9 cellular contexts compared by ENCODE assay signal in the genomic region with DNA sequence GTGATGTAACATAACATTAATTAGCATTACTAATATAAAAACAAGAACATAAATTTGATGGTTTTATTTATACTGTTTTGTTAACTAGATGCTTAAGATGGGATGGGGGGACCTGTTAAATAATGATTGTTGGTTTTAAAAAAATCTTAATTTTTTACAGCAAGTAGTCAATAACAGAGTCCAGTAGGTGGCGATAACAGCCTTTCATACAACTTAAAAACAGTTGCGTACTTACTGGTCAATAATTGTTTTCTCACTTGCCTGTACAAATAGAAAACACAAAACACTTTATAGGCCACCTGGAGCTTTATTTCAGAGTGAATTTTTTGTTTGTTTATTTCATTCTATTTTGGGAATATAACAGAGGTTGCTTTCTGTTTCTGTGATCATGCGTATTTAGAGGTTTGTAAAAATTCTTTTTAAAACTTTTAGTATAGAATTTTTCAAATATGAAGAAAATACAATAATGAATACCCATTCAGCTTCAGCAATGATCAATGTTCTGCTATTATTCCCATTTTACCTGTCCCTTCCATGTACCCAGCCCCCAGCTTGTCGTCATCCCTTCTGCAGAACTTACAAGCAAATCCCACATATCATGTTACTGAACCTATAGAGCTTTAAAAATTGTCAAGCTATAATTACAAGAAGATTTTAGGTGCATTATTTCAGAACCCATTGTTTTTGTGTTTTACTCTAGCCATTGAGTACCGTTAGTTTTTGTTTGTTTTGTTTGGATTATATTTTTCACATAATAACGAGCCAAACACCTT.
DNase-seq lines count a peak whose midpoint lies in the region; ATAC-seq and TF ChIP-seq lines count a peak whose summit lies in the region.
"Had no signal": no experiment of that assay in that cellular context is flagged by ENCODE, and none has a peak within 500 bp of the region (broad histone marks: within the 10 kb centered on the region; RNA-seq: fewer than 3 reads in every experiment).

No MANE protein-coding gene starts in this region.

- H2AFZ ChIP-seq in MM.1S (ENCODE audit: low read length) (no peak overlapping the region), parathyroid adenoma (no peak overlapping the region)

- H3K4me3 ChIP-seq in MM.1S (ENCODE audit: low read length) (no peak overlapping the region), parathyroid adenoma (ENCODE audit: low read depth, low read length) (no peak overlapping the region)

- H3K36me3 ChIP-seq in MM.1S (replicated peaks; ENCODE audit: insufficient read depth, low read length) (no peaks in the 10 kb centered on the region; the same call in 1 of the 2 replicates), parathyroid adenoma (ENCODE audit: control insufficient read depth, insufficient read depth, low read length) (no peaks in the 10 kb centered on the region)

- DNase-seq in SKM-1 treated with dmso at 0.1 percent for 144 hours (lab: John Stamatoyannopoulos, UW; ENCODE audit: unreplicated experiment) (peak; percentile 12), SKM-1 (lab: John Stamatoyannopoulos, UW; ENCODE audit: unreplicated experiment) (no peak), MM.1S (peak; percentile 48), SHP77 (lab: John Stamatoyannopoulos, UW) (peak; percentile 34 to 49), fibroblast of gingiva (ENCODE audit: low read depth) (peak; percentile 58)
- DNase-seq: activated naive CD8-positive, alpha-beta T cell treated with anti-CD3 and anti-CD28 coated beads, Interleukin-2, amount 10 ng/mL, durations not matched to agents 7 days and 5 days had no signal

- no peak overlapping the region for H3K9ac ChIP-seq in MM.1S (ENCODE audit: low read length)
- H3K9ac ChIP-seq in parathyroid adenoma, result no peak overlapping the region

- no peaks in the 10 kb centered on the region for H3F3A ChIP-seq in MM.1S (ENCODE audit: insufficient read depth, low read length)

- peak; percentile 65 for TF ChIP-seq CTCF in MM.1S (IDR thresholded peaks at IDR 0.05; ENCODE audit: low read length)
- peak; percentile 44 for TF ChIP-seq CTCF in parathyroid adenoma (IDR thresholded peaks at IDR 0.05)

- H3K27ac ChIP-seq in MM.1S (ENCODE audit: low read length), result no peak overlapping the region
- no peak overlapping the region for H3K27ac ChIP-seq in parathyroid adenoma

- H3K9me2 ChIP-seq in MM.1S (replicated peaks; ENCODE audit: insufficient read depth, low read length), result no peaks in the 10 kb centered on the region

- H3K9me3 ChIP-seq in MM.1S (replicated peaks; ENCODE audit: insufficient read depth, low read length), result no peaks in the 10 kb centered on the region
- no peaks in the 10 kb centered on the region for H3K9me3 ChIP-seq in parathyroid adenoma (ENCODE audit: control insufficient read depth, low read length)

- H3K4me1 ChIP-seq in MM.1S (ENCODE audit: low read length) (peaks cover 2% of the 10 kb centered on the region; the same call in 1 of the 2 replicates), parathyroid adenoma (no peaks in the 10 kb centered on the region)

- ATAC-seq in GM19328 (IDR thresholded peaks at IDR 0.05; ENCODE audit: unreplicated experiment) (no peak), HG02852 (IDR thresholded peaks at IDR 0.05; ENCODE audit: unreplicated experiment) (no peak)

- H3K79me2 ChIP-seq in MM.1S (ENCODE audit: low read length) (no peaks in the 10 kb centered on the region), parathyroid adenoma (no peaks in the 10 kb centered on the region)

- H3K27me3 ChIP-seq in MM.1S (replicated peaks; ENCODE audit: insufficient read depth, low read length) (no peaks in the 10 kb centered on the region), parathyroid adenoma (ENCODE audit: control insufficient read depth, insufficient read depth, low read length) (no peaks in the 10 kb centered on the region)

- H4K20me1 ChIP-seq in MM.1S (ENCODE audit: insufficient read depth, low read length), result no peaks in the 10 kb centered on the region

- H3K4me2 ChIP-seq in MM.1S (ENCODE audit: low read depth, low read length) (no peak overlapping the region), parathyroid adenoma (ENCODE audit: low read length) (no peak overlapping the region)
